In genomic region chr10:30455816-30456215, GRCh38 we compare ENCODE assay signal across 9 cellular contexts. TPM values are rescaled to one million over a fixed set of nuclear protein-coding genes. Genes with fewer than 3 reads are reported as not detected.
DNase-seq lines count a peak whose midpoint lies in the region; ATAC-seq and TF ChIP-seq lines count a peak whose summit lies in the region.
"Had no signal": no experiment of that assay in that cellular context is flagged by ENCODE, and none has a peak within 500 bp of the region (broad histone marks: within the 10 kb centered on the region; RNA-seq: fewer than 3 reads in every experiment).

No MANE protein-coding gene starts in this region.

- H3K27ac Mint-ChIP-seq in activated CD4-positive, alpha-beta T cell treated with anti-CD3 and anti-CD28 coated beads, Interleukin-2, amount 10 ng/mL, durations not matched to agents 24 days and 14 days: peak overlapping the region; percentile 59

- no peaks in the 10 kb centered on the region for H3K27me3 Mint-ChIP-seq in activated CD4-positive, alpha-beta T cell treated with anti-CD3 and anti-CD28 coated beads, Interleukin-2, amount 10 ng/mL, durations not matched to agents 24 days and 14 days

- no peaks in the 10 kb centered on the region for H3K9me3 ChIP-seq in thyroid gland
- no peaks in the 10 kb centered on the region for H3K9me3 ChIP-seq in MG63

- peaks cover 38 to 58% of the 10 kb centered on the region in 2 donors for H3K36me3 ChIP-seq in thyroid gland
- no peaks in the 10 kb centered on the region for H3K36me3 ChIP-seq in MG63

- H3K9me3 Mint-ChIP-seq in activated CD4-positive, alpha-beta T cell treated with anti-CD3 and anti-CD28 coated beads, Interleukin-2, amount 10 ng/mL, durations not matched to agents 24 days and 14 days: no peaks in the 10 kb centered on the region

- no peak for TF ChIP-seq CTCF in thyroid gland (IDR thresholded peaks at IDR 0.05)

- peak overlapping the region; percentile 15 to 69 (median 60) for H3K27ac ChIP-seq in thyroid gland

- ATAC-seq in HG03432 (IDR thresholded peaks at IDR 0.05; ENCODE audit: unreplicated experiment): peak; percentile 70
- peak; percentile 56 for ATAC-seq in esophagus mucosa
- ATAC-seq: Panc1 had no signal

- 76 to 77% methylated on average over 4 of the region's 4 CpGs for WGBS in thyroid gland, 2 donors

- H3K27me3 ChIP-seq in thyroid gland (no peaks in the 10 kb centered on the region), MG63 (no peaks in the 10 kb centered on the region)

- H3K4me3 Mint-ChIP-seq in activated CD4-positive, alpha-beta T cell treated with anti-CD3 and anti-CD28 coated beads, Interleukin-2, amount 10 ng/mL, durations not matched to agents 24 days and 14 days: peak overlapping the region; percentile 58

- DNase-seq in activated CD4-positive, alpha-beta T cell treated with anti-CD3 and anti-CD28 coated beads, Interleukin-2, amount 10 ng/mL, durations not matched to agents 24 days and 14 days: peak; percentile 70
- no peak for DNase-seq in activated CD4-positive, alpha-beta T cell treated with anti-CD3 and anti-CD28 coated beads for 4 hours
- peak; percentile 13 to 14 for DNase-seq in thyroid gland
- DNase-seq in MG63: no peak
- no peak for DNase-seq in DMS53 (lab: John Stamatoyannopoulos, UW)
- no peak for DNase-seq in NCI-H1092 treated with DMSO at 0.1 percent for 48 hours (lab: John Stamatoyannopoulos, UW)

- H3K4me1 ChIP-seq in thyroid gland: peaks cover 18 to 35% of the 10 kb centered on the region in 2 donors

- intact Hi-C loops in activated CD4-positive, alpha-beta T cell treated with anti-CD3 and anti-CD28 coated beads, Interleukin-2, amount 10 ng/mL, durations not matched to agents 24 days and 14 days (cut with micrococcal nuclease): no loop called here
- intact Hi-C loops in thyroid gland (cut with DNase I): no loop called here

- H3K36me3 Mint-ChIP-seq in activated CD4-positive, alpha-beta T cell treated with anti-CD3 and anti-CD28 coated beads, Interleukin-2, amount 10 ng/mL, durations not matched to agents 24 days and 14 days (ENCODE audit: low read depth): peaks cover 51% of the 10 kb centered on the region

- no peak overlapping the region for H3K4me3 ChIP-seq in thyroid gland (replicated peaks in 1 of 3)
- H3K4me3 ChIP-seq in MG63: no peak overlapping the region

- peaks cover 24% of the 10 kb centered on the region for H3K4me1 Mint-ChIP-seq in activated CD4-positive, alpha-beta T cell treated with anti-CD3 and anti-CD28 coated beads, Interleukin-2, amount 10 ng/mL, durations not matched to agents 24 days and 14 days

- no peak for TF ChIP-seq POLR2A in thyroid gland (IDR thresholded peaks at IDR 0.05)

RNA-seq across cellular contexts. Expression of gene MAP3K8, which starts 21.8 kb away (rescaled TPM):
- total RNA-seq in activated CD4-positive, alpha-beta T cell treated with anti-CD3 and anti-CD28 coated beads, Interleukin-2, amount 10 ng/mL, durations not matched to agents 24 days and 14 days: 20.9 and 22.0 TPM in 2 replicates
- total RNA-seq in esophagus mucosa: 22.1 TPM
- 10 to 100 TPM in 3 of 4 donors, 1 to 10 TPM in 1; 9.7 to 37.9 (median 22.7) TPM for total RNA-seq in thyroid gland
- total RNA-seq in MG63 (2014; rRNA removed; shearing (Covaris generic); ENCODE audit: low replicate concordance): 0.10 and 1.4 TPM in 2 replicates

Comparison
In these comparisons a context has a peak if more than half of its experiments do, and no peak if none do; other contexts are left out.
1. DNase-seq: peak in activated CD4-positive, alpha-beta T cell treated with anti-CD3 and anti-CD28 coated beads, Interleukin-2, amount 10 ng/mL, durations not matched to agents 24 days and 14 days (single experiment) and thyroid gland (2 of 2); none in activated CD4-positive, alpha-beta T cell treated with anti-CD3 and anti-CD28 coated beads for 4 hours (0 of 2), MG63 (single experiment), DMS53 (single experiment) and NCI-H1092 treated with DMSO at 0.1 percent for 48 hours (single experiment).